In the genomic region with DNA sequence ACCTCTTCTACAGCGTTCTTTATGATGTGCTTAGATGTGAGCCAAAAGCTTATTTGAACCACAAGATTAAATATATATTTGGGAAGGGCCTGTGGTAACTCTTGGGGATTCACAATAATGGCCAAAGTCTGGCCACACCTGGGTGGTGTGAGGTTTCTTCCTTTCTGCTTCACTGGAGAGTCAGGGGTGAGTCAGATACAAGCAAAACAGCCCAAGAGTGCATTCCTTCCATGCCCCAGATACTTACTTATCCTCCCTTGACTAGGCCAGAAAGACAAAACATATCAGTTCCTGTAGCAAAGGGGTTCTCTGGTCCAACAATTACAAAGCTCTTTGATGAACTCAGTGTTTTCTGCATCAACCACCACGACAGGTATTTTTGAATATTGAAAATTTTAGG, we compare ENCODE assay signal across 8 cellular contexts. TPM values are rescaled to one million over a fixed set of nuclear protein-coding genes. Genes with fewer than 3 reads are reported as not detected.
DNase-seq lines count a peak whose midpoint lies in the region; ATAC-seq and TF ChIP-seq lines count a peak whose summit lies in the region.

No MANE protein-coding gene starts in this region.

- H3K36me3 ChIP-seq in OCI-LY7 (ENCODE audit: insufficient read depth, low read length): no peaks in the 10 kb centered on the region

- CTCF ChIA-PET in OCI-LY7 (lab: Charles Lee; ENCODE audit: unreplicated experiment): no interaction called here

- ATAC-seq in GM21576 (IDR thresholded peaks at IDR 0.05; ENCODE audit: unreplicated experiment): peak; percentile 55

- no peaks in the 10 kb centered on the region for H3K79me2 ChIP-seq in OCI-LY7 (ENCODE audit: insufficient read depth, low read depth, low read length)

- TF ChIP-seq CTCF in OCI-LY7 (conservative IDR thresholded peaks at IDR 0.05; ENCODE audit: low read length): no peak

- H3K4me2 ChIP-seq in OCI-LY7 (ENCODE audit: low read length): no peak overlapping the region

- H2AFZ ChIP-seq in OCI-LY7 (ENCODE audit: low read length): no peak overlapping the region

- no peaks in the 10 kb centered on the region for H4K20me1 ChIP-seq in OCI-LY7 (ENCODE audit: insufficient read depth, low read length)

- H3K4me3 ChIP-seq in GM08714 (ENCODE audit: low read length) (peak overlapping the region; percentile 19; the same call in 1 of the 2 replicates), OCI-LY7 (ENCODE audit: low read depth, low read length, poor library complexity, severe bottlenecking) (no peak overlapping the region)

- H3K4me1 ChIP-seq in OCI-LY7 (ENCODE audit: insufficient read depth, low read length, poor library complexity, severe bottlenecking): no peaks in the 10 kb centered on the region

- DNase-seq in M059J (ENCODE audit: low read depth) (peak; percentile 94), hepatic stellate cell (ENCODE audit: low spot score) (peak; percentile 57), SHP77 treated with DMSO at 0.1 percent for 48 hours (lab: John Stamatoyannopoulos, UW) (no peak), OCI-LY7 (ENCODE audit: low spot score) (no peak)
- DNase-seq in activated CD4-positive, CD25-positive, alpha-beta regulatory T cell (lab: John Stamatoyannopoulos, UW): no peak
- no peak for DNase-seq in stimulated activated CD4-positive, alpha-beta T cell treated with anti-CD3 and anti-CD28 coated beads, Interleukin-4, amount 100 ng/mL, for 24 hours

- intact Hi-C loops in OCI-LY7 (cut with micrococcal nuclease; ENCODE audit: unreplicated experiment): no loop called here

- BruUV-seq in OCI-LY7 (replicated peaks; lab: Mats Ljungman, UMichigan): no TSS peak

- no peak overlapping the region for H3K27ac ChIP-seq in OCI-LY7 (ENCODE audit: low read depth, low read length, poor library complexity, severe bottlenecking)

- POLR2A ChIA-PET in OCI-LY7 (lab: Charles Lee): interaction anchor here (1.5 kb wide), 1 partner anchor 10 kb away, joined by 6 read pairs; no protein-coding TSS in a partner anchor

- H3K9me3 ChIP-seq in OCI-LY7 (ENCODE audit: low read length): no peaks in the 10 kb centered on the region

- H3K9me2 ChIP-seq in OCI-LY7 (ENCODE audit: insufficient read depth, low read length): no peaks in the 10 kb centered on the region

RNA-seq across cellular contexts. Expression of gene ZBED2, which starts 0.9 kb away (rescaled TPM):
- total RNA-seq in M059J (2014; rRNA removed; shearing (Covaris generic)): 0.15 and 0.49 TPM in 2 replicates
- not detected in 2 replicates for total RNA-seq in OCI-LY7 (2014; rRNA removed; shearing (Covaris generic))
- total RNA-seq in OCI-LY7 (2022): not detected in 2 replicates

RNA-seq across cellular contexts. Expression of gene CD96, which starts 52.2 kb away (rescaled TPM):
- 0.05 and 0.22 TPM in 2 replicates for total RNA-seq in M059J (2014; rRNA removed; shearing (Covaris generic))
- total RNA-seq in OCI-LY7 (2014; rRNA removed; shearing (Covaris generic)): not detected in 2 replicates
- total RNA-seq in OCI-LY7 (2022): not detected in 2 replicates

Comparison
In these comparisons a context has a peak if more than half of its experiments do, and no peak if none do; other contexts are left out.
1. DNase-seq: peak in M059J (single experiment) and hepatic stellate cell (single experiment); none in activated CD4-positive, CD25-positive, alpha-beta regulatory T cell (0 of 4), SHP77 treated with DMSO at 0.1 percent for 48 hours (single experiment), OCI-LY7 (single experiment) and stimulated activated CD4-positive, alpha-beta T cell treated with anti-CD3 and anti-CD28 coated beads, Interleukin-4, amount 100 ng/mL, for 24 hours (single experiment).